ENCODE assay signal across 8 cellular contexts in genomic region chr6:148051-148984, GRCh38.
DNase-seq lines count a peak whose midpoint lies in the region; ATAC-seq and TF ChIP-seq lines count a peak whose summit lies in the region.
"Not testable (repeated sequence)": the region's sequence is repeated elsewhere in the genome, so short reads cannot be mapped to it uniquely, and the experiment has no call there.

No MANE protein-coding gene starts in this region.

- TF ChIP-seq CTCF in right lobe of liver (IDR thresholded peaks at IDR 0.05) = peak; percentile 28 to 54 (median 38)

- not testable (repeated sequence) for H3K36me3 Mint-ChIP-seq in activated CD4-positive, alpha-beta T cell treated with anti-CD3 and anti-CD28 coated beads, Interleukin-2, amount 10 ng/mL, durations not matched to agents 7 days and 5 days (ENCODE audit: low read depth); central memory CD8-positive, alpha-beta T cell (ENCODE audit: insufficient read depth)

- not testable (repeated sequence) for H3K27ac Mint-ChIP-seq in activated CD4-positive, alpha-beta T cell treated with anti-CD3 and anti-CD28 coated beads, Interleukin-2, amount 10 ng/mL, durations not matched to agents 7 days and 5 days
- H3K27ac Mint-ChIP-seq in central memory CD8-positive, alpha-beta T cell (ENCODE audit: low read depth) = peak overlapping the region; percentile 22

- not testable (repeated sequence) for H3K27me3 ChIP-seq in right lobe of liver

- H3K4me3 ChIP-seq in right lobe of liver = not testable (repeated sequence)

- DNase-seq in DMS53 treated with DMSO at 0.1 percent for 48 hours (lab: John Stamatoyannopoulos, UW; ENCODE audit: unreplicated experiment) (peak; percentile 27), NCI-H82 treated with DMSO at 0.1 percent for 48 hours (lab: John Stamatoyannopoulos, UW; ENCODE audit: unreplicated experiment) (peak; percentile 20), right lobe of liver (peak in 2 of 3 donors; percentile 26 to 61)
- DNase-seq in activated CD4-positive, alpha-beta T cell treated with anti-CD3 and anti-CD28 coated beads, Interleukin-2, amount 10 ng/mL, durations not matched to agents 7 days and 5 days = peak; percentile 69
- DNase-seq in central memory CD8-positive, alpha-beta T cell (ENCODE audit: low spot score in 2 of 2) = peak; percentile 41 to 61
- DNase-seq in stimulated activated CD4-positive, alpha-beta T cell treated with anti-CD3 and anti-CD28 coated beads, TNF-alpha, amount 100 ng/mL, for 48 hours (ENCODE audit: low read depth in 3 of 3) = peak; percentile 86 to 97 (median 88)

- not testable (repeated sequence) for H3K4me1 Mint-ChIP-seq in activated CD4-positive, alpha-beta T cell treated with anti-CD3 and anti-CD28 coated beads, Interleukin-2, amount 10 ng/mL, durations not matched to agents 7 days and 5 days; central memory CD8-positive, alpha-beta T cell

- H3K27ac ChIP-seq in right lobe of liver = not testable (repeated sequence)

- ATAC-seq in GM21390 (IDR thresholded peaks at IDR 0.05; ENCODE audit: unreplicated experiment) = peak; percentile 96
- ATAC-seq in HG03342 (IDR thresholded peaks at IDR 0.05; ENCODE audit: unreplicated experiment) = peak; percentile 97
- ATAC-seq in central memory CD8-positive, alpha-beta T cell (replicated peaks; ENCODE audit: extremely low read depth, poor library complexity, severe bottlenecking) = peak; percentile 68
- peak; percentile 50 to 71 (median 62) for ATAC-seq in right lobe of liver

- TF ChIP-seq POLR2A in right lobe of liver (IDR thresholded peaks at IDR 0.05) = not testable (repeated sequence)

- not testable (repeated sequence) for H3K9me3 ChIP-seq in right lobe of liver

- not testable (repeated sequence) for H3K36me3 ChIP-seq in right lobe of liver

- peaks cover 25% of the 10 kb centered on the region for H3K27me3 Mint-ChIP-seq in activated CD4-positive, alpha-beta T cell treated with anti-CD3 and anti-CD28 coated beads, Interleukin-2, amount 10 ng/mL, durations not matched to agents 7 days and 5 days
- not testable (repeated sequence) for H3K27me3 Mint-ChIP-seq in central memory CD8-positive, alpha-beta T cell

- CTCF ChIA-PET in activated CD4-positive, alpha-beta T cell treated with anti-CD3 and anti-CD28 coated beads, Interleukin-2, amount 10 ng/mL, durations not matched to agents 7 days and 5 days (lab: Charles Lee) = interaction anchor here (0.7 to 1.8 kb wide), 18 partner anchors 10 to 340 kb away, joined by 3 to 7 read pairs (median 3); no protein-coding TSS in a partner anchor

- not testable (repeated sequence) for H3K9me3 Mint-ChIP-seq in activated CD4-positive, alpha-beta T cell treated with anti-CD3 and anti-CD28 coated beads, Interleukin-2, amount 10 ng/mL, durations not matched to agents 7 days and 5 days; central memory CD8-positive, alpha-beta T cell

- WGBS in right lobe of liver (ENCODE audit: insufficient coverage, low coverage, low lambda C conversion rate, missing lambda C conversion rate) = 90% methylated on average over 29 of the region's 61 CpGs

- POLR2A ChIA-PET in activated CD4-positive, alpha-beta T cell treated with anti-CD3 and anti-CD28 coated beads, Interleukin-2, amount 10 ng/mL, durations not matched to agents 7 days and 5 days (lab: Charles Lee) = not testable (repeated sequence)

- H3K4me1 ChIP-seq in right lobe of liver = not testable (repeated sequence)

- not testable (repeated sequence) for H3K4me3 Mint-ChIP-seq in activated CD4-positive, alpha-beta T cell treated with anti-CD3 and anti-CD28 coated beads, Interleukin-2, amount 10 ng/mL, durations not matched to agents 7 days and 5 days; central memory CD8-positive, alpha-beta T cell

- intact Hi-C loops in right lobe of liver (cut with DNase I) = not testable (repeated sequence)

Comparison
In these comparisons a context has a peak if more than half of its experiments do, and no peak if none do; other contexts are left out.
1. DNase-seq: peak in every context shown above with its lines; median percentile 88 in stimulated activated CD4-positive, alpha-beta T cell treated with anti-CD3 and anti-CD28 coated beads, TNF-alpha, amount 100 ng/mL, for 48 hours; 69 in activated CD4-positive, alpha-beta T cell treated with anti-CD3 and anti-CD28 coated beads, Interleukin-2, amount 10 ng/mL, durations not matched to agents 7 days and 5 days; 51 in central memory CD8-positive, alpha-beta T cell; 44 in right lobe of liver; 27 in DMS53 treated with DMSO at 0.1 percent for 48 hours; 20 in NCI-H82 treated with DMSO at 0.1 percent for 48 hours.